In genomic region chr1:62438163-62438562, GRCh38 we compare ENCODE assay signal across 8 cellular contexts. TPM values are rescaled to one million over a fixed set of nuclear protein-coding genes. Genes with fewer than 3 reads are reported as not detected.
A peak's percentile ranks its signal among the peaks of the same experiment; 100 is the strongest.
DNase-seq lines count a peak whose midpoint lies in the region; ATAC-seq and TF ChIP-seq lines count a peak whose summit lies in the region.

No MANE protein-coding gene starts in this region.

- in situ Hi-C loops in mammary epithelial cell (cut with MboI; ENCODE audit: low sequenced_read_pairs in 2 of 2): no loop called here

- H3K27ac ChIP-seq in mammary epithelial cell (ENCODE audit: insufficient read depth, low read depth, low read length): peak overlapping the region; percentile 91
- H3K27ac ChIP-seq in mucosa of rectum (ENCODE audit: low read depth in 2 of 2, low read length in 2 of 2): no peak overlapping the region

- H3K4me3 ChIP-seq in mammary epithelial cell (replicated peaks in 1 of 3; ENCODE audit: insufficient read depth in 1 of 3, low read depth in 2 of 3, low read length in 3 of 3) (peak overlapping the region; percentile 64 to 88 (median 72)), mucosa of rectum (ENCODE audit: low read length in 2 of 2) (peak overlapping the region; percentile 84 to 90)

- 0% methylated on average over 7 of the region's 7 CpGs for whole genome bisulfite sequencing in mammary epithelial cell (ENCODE audit: low coverage, missing lambda C conversion rate)

- no peak for ATAC-seq in GM18867 (IDR thresholded peaks at IDR 0.05; ENCODE audit: unreplicated experiment)

- dilution Hi-C loops in mammary epithelial cell (cut with HindIII; ENCODE audit: low sequenced_read_pairs): no loop called here

- H3K4me2 ChIP-seq in mammary epithelial cell (ENCODE audit: insufficient read depth, low read depth, low read length): peak overlapping the region; percentile 90

- intact Hi-C loops in mammary epithelial cell (cut with micrococcal nuclease): loop anchor here (10.0 kb wide), 1 partner anchor 307 kb away; no protein-coding TSS in a partner anchor

- H3K4me1 ChIP-seq in mammary epithelial cell (ENCODE audit: insufficient read depth, low read length) (peaks cover 8% of the 10 kb centered on the region), mucosa of rectum (ENCODE audit: control insufficient read depth in 2 of 2, insufficient read depth in 2 of 2, low read length in 2 of 2) (peaks cover 15 to 16% of the 10 kb centered on the region in 2 donors)

- TF ChIP-seq CTCF in mammary epithelial cell (conservative IDR thresholded peaks at IDR 0.05 in 1 of 2, IDR thresholded peaks at IDR 0.05 in 1 of 2; ENCODE audit: extremely low read depth in 1 of 2, insufficient read depth in 1 of 2, low read depth in 1 of 2, low read length in 2 of 2): no peak

- no peaks in the 10 kb centered on the region for H4K20me1 ChIP-seq in mammary epithelial cell (ENCODE audit: insufficient read depth, low read length)

- H3K9me3 ChIP-seq in mammary epithelial cell (replicated peaks; ENCODE audit: insufficient read depth, low read length): no peaks in the 10 kb centered on the region
- H3K9me3 ChIP-seq in mucosa of rectum (ENCODE audit: control insufficient read depth in 2 of 2, low read length in 2 of 2): no peaks in the 10 kb centered on the region

- H3K79me2 ChIP-seq in mammary epithelial cell (ENCODE audit: insufficient read depth, low read length): peaks cover 67% of the 10 kb centered on the region

- BruUV-seq in mammary epithelial cell (replicated peaks; lab: Mats Ljungman, UMichigan): no TSS peak

- H3K27me3 ChIP-seq in mammary epithelial cell (ENCODE audit: insufficient read depth, low read length) (no peaks in the 10 kb centered on the region), mucosa of rectum (ENCODE audit: control insufficient read depth in 2 of 2, insufficient read depth in 2 of 2, low read length in 2 of 2) (no peaks in the 10 kb centered on the region)

- H3K9ac ChIP-seq in mammary epithelial cell (ENCODE audit: insufficient read depth, low read length): peak overlapping the region; percentile 98
- H3K9ac ChIP-seq in mucosa of rectum (ENCODE audit: low read depth in 1 of 2, low read length in 2 of 2): peak overlapping the region; percentile 99

- CTCF ChIA-PET in mammary epithelial cell (lab: Charles Lee; ENCODE audit: low non-redundant PET): no interaction called here

- peak; percentile 10 for DNase-seq in NCI-H1092 treated with DMSO at 0.1 percent for 48 hours (lab: John Stamatoyannopoulos, UW)
- DNase-seq in NCI-H1092 (lab: John Stamatoyannopoulos, UW): no peak
- peak; percentile 22 for DNase-seq in NCI-H1105 treated with DMSO at 0.1 percent for 48 hours (lab: John Stamatoyannopoulos, UW)
- DNase-seq in mammary epithelial cell: peak; percentile 26
- DNase-seq in activated effector memory CD4-positive, alpha-beta T cell treated with anti-CD3 and anti-CD28 coated beads, Interleukin-2, amount 50 U/mL, for 16 hours: no peak
- no peak for DNase-seq in iPS-NIHi7 (ENCODE audit: extremely low spot score)

- peak overlapping the region; percentile 93 for H2AFZ ChIP-seq in mammary epithelial cell (ENCODE audit: low read depth, low read length)

- H3K36me3 ChIP-seq in mammary epithelial cell (ENCODE audit: insufficient read depth, low read length) (peaks cover 15% of the 10 kb centered on the region), mucosa of rectum (ENCODE audit: control insufficient read depth in 2 of 2, insufficient read depth in 2 of 2, low read length in 2 of 2) (peaks cover 2 to 15% of the 10 kb centered on the region in 2 donors)

RNA-seq across cellular contexts. Expression of gene USP1, which starts 1.3 kb away (rescaled TPM):
- 10 to 100 TPM; 15.3 to 36.4 TPM for total RNA-seq in mammary epithelial cell
- polyA plus RNA-seq in mammary epithelial cell: 10.4 TPM
- 12.8 TPM for polyA minus RNA-seq in mammary epithelial cell

Comparison
In these comparisons a context has a peak if more than half of its experiments do, and no peak if none do; other contexts are left out.
1. DNase-seq: peak in NCI-H1092 treated with DMSO at 0.1 percent for 48 hours (single experiment), NCI-H1105 treated with DMSO at 0.1 percent for 48 hours (single experiment) and mammary epithelial cell (single experiment); none in NCI-H1092 (single experiment), activated effector memory CD4-positive, alpha-beta T cell treated with anti-CD3 and anti-CD28 coated beads, Interleukin-2, amount 50 U/mL, for 16 hours (single experiment) and iPS-NIHi7 (single experiment).